In the genomic region with DNA sequence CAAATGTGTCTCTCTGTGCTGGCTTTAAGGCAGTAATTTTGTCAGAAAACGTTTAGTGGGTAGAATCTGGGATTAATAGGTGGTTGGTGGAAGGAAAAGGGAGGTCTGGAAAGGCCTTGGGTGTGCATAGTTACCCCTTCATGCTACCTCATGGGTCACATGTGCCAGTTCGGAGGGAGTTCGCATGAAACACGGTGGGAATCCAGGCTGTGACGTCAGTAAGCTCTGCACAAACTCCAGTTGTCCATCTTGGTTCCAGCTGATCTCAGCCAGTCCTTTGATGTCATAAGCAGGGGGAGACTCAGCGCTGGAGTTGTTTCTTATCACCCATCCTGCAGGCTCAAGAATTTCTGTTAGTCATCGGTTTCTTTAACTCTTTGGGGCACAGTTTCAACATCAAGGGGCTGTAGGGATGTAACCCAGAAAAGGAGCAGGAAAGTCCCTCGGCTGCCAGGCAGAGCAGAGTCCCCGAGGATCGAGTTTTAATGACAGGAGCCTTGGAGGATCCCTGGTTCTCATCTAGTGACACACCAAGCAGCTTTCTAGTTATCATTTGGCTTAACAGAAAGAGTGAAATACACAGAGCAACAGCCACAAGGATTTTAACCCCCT, we compare ENCODE assay signal across 11 cellular contexts. TPM values are rescaled to one million over a fixed set of nuclear protein-coding genes. Genes with fewer than 3 reads are reported as not detected.
A peak's percentile ranks its signal among the peaks of the same experiment; 100 is the strongest.
DNase-seq lines count a peak whose midpoint lies in the region; ATAC-seq and TF ChIP-seq lines count a peak whose summit lies in the region.
"Had no signal": no experiment of that assay in that cellular context is flagged by ENCODE, and none has a peak within 500 bp of the region (broad histone marks: within the 10 kb centered on the region; RNA-seq: fewer than 3 reads in every experiment).

No MANE protein-coding gene starts in this region.

- H3K27ac ChIP-seq in PC-9 (no peak overlapping the region), fibroblast of lung (ENCODE audit: insufficient read depth, low read length) (no peak overlapping the region), trophoblast cell (ENCODE audit: low read depth, low read length) (peak overlapping the region; percentile 66)

- CTCF ChIA-PET in PC-9 (lab: Charles Lee) = no interaction called here

- intact Hi-C loops in PC-9 (cut with micrococcal nuclease; ENCODE audit: unreplicated experiment) = no loop called here

- peak overlapping the region; percentile 54 for H2BK120ac ChIP-seq in trophoblast cell (ENCODE audit: insufficient read depth, low read length, poor library complexity)

- no peak overlapping the region for H3K4ac ChIP-seq in trophoblast cell (ENCODE audit: low read depth, low read length)

- TF ChIP-seq CTCF in PC-9 (conservative IDR thresholded peaks at IDR 0.05) (no peak), fibroblast of lung (conservative IDR thresholded peaks at IDR 0.05 in 1 of 2, IDR thresholded peaks at IDR 0.05 in 1 of 2; ENCODE audit: low read depth in 1 of 2, low read length in 2 of 2) (no peak)

- no peak overlapping the region for H3K14ac ChIP-seq in trophoblast cell (ENCODE audit: low read length)

- H4K91ac ChIP-seq in trophoblast cell (ENCODE audit: low read depth, low read length) = peak overlapping the region; percentile 56

- H2AFZ ChIP-seq in PC-9 = no peak overlapping the region
- H2AFZ ChIP-seq in fibroblast of lung (ENCODE audit: low read length) = no peak overlapping the region
- no peak overlapping the region for H2AFZ ChIP-seq in trophoblast cell (ENCODE audit: insufficient read depth, low read length, poor library complexity)

- DNase-seq in COLO829 (ENCODE audit: low spot score) (peak; percentile 30), PC-9 (peak in 1 of 2 experiments; percentile 62), fibroblast of lung (ENCODE audit: low read depth in 2 of 2) (peak; percentile 95 to 99), trophoblast cell (peak in 1 of 2 donors; percentile 9), T-helper 9 cell (no peak), GDM1 (lab: John Stamatoyannopoulos, UW) (no peak)
- DNase-seq in activated CD4-positive, alpha-beta T cell treated with anti-CD3 and anti-CD28 coated beads for 4 hours = no peak
- DNase-seq: DND-41 had no signal

- H3K4me1 ChIP-seq in PC-9 (replicated peaks; ENCODE audit: insufficient read depth) (peaks cover 7% of the 10 kb centered on the region; the same call in 1 of the 2 replicates), fibroblast of lung (ENCODE audit: control insufficient read depth, extremely low read depth, insufficient read depth, low read length) (no peaks in the 10 kb centered on the region), trophoblast cell (ENCODE audit: control insufficient read depth in 1 of 2, insufficient read depth in 2 of 2, low read length in 2 of 2) (peaks cover 14 to 19% of the 10 kb centered on the region in 2 experiments)

- H2BK12ac ChIP-seq in trophoblast cell (ENCODE audit: low read length) = no peak overlapping the region

- H3K9ac ChIP-seq in fibroblast of lung (ENCODE audit: insufficient read depth, low read length) (no peak overlapping the region), trophoblast cell (ENCODE audit: low read length) (no peak overlapping the region)

- no peak overlapping the region for H4K12ac ChIP-seq in trophoblast cell (ENCODE audit: low read depth, low read length)

- no peak for ATAC-seq in GM21381 (IDR thresholded peaks at IDR 0.05; ENCODE audit: unreplicated experiment)

- H4K20me1 ChIP-seq in PC-9 (ENCODE audit: insufficient read depth) = no peaks in the 10 kb centered on the region
- H4K20me1 ChIP-seq in fibroblast of lung (ENCODE audit: control insufficient read depth, extremely low read depth, insufficient read depth, low read length) = no peaks in the 10 kb centered on the region

- H3F3A ChIP-seq in PC-9 (ENCODE audit: insufficient read depth, low read depth) = 0 out of 2 replicates have a peak, but pooled peaks cover 3% of the 10 kb centered on the region

- H2AK5ac ChIP-seq in trophoblast cell (ENCODE audit: low read length) = no peak overlapping the region

- POLR2A ChIA-PET in PC-9 (lab: Charles Lee; ENCODE audit: unreplicated experiment) = no interaction called here

- H3K79me1 ChIP-seq in trophoblast cell (ENCODE audit: low read length) = peaks cover 13% of the 10 kb centered on the region

- H3K4me3 ChIP-seq in PC-9 = no peak overlapping the region
- H3K4me3 ChIP-seq in fibroblast of lung (replicated peaks in 1 of 4; ENCODE audit: control extremely low read depth in 1 of 4, insufficient read depth in 1 of 4, low read depth in 3 of 4, low read length in 4 of 4) = no peak overlapping the region
- no peak overlapping the region for H3K4me3 ChIP-seq in trophoblast cell (ENCODE audit: low read depth, low read length)

- no peak overlapping the region for H4K8ac ChIP-seq in trophoblast cell (ENCODE audit: low read depth, low read length)

- H3K79me2 ChIP-seq in PC-9 (ENCODE audit: low read depth) (no peaks in the 10 kb centered on the region), fibroblast of lung (ENCODE audit: control insufficient read depth, insufficient read depth, low read length) (no peaks in the 10 kb centered on the region), trophoblast cell (ENCODE audit: control insufficient read depth, insufficient read depth, low read length, poor library complexity) (peaks cover 2% of the 10 kb centered on the region)

- H3K18ac ChIP-seq in trophoblast cell (ENCODE audit: low read length) = no peak overlapping the region

- no TSS peak for BruUV-seq in PC-9 (replicated peaks; lab: Mats Ljungman, UMichigan)

- H3K9me3 ChIP-seq in PC-9 (ENCODE audit: insufficient read depth, low read depth) (no peaks in the 10 kb centered on the region; the same call in 1 of the 2 replicates), fibroblast of lung (ENCODE audit: control insufficient read depth, insufficient read depth, low read depth, low read length) (no peaks in the 10 kb centered on the region), trophoblast cell (ENCODE audit: insufficient read depth, low read depth, low read length) (peaks cover 1% of the 10 kb centered on the region)

- H3K4me2 ChIP-seq in PC-9 = 0 out of 2 replicates have a peak overlapping the region, but pooled peaks have one; percentile 1
- H3K4me2 ChIP-seq in fibroblast of lung (ENCODE audit: extremely low read depth, insufficient read depth, low read length) = no peak overlapping the region
- H3K4me2 ChIP-seq in trophoblast cell (ENCODE audit: low read length) = no peak overlapping the region

- H2BK5ac ChIP-seq in trophoblast cell (ENCODE audit: low read depth, low read length, poor library complexity) = peak overlapping the region; percentile 10

- WGBS in trophoblast cell (ENCODE audit: extremely low coverage, insufficient coverage, insufficient read length) = no CpG with 5 or more reads among the region's 10 CpGs

- no peaks in the 10 kb centered on the region for H3K36me3 ChIP-seq in PC-9 (ENCODE audit: low read depth)
- no peaks in the 10 kb centered on the region for H3K36me3 ChIP-seq in fibroblast of lung (ENCODE audit: control insufficient read depth, insufficient read depth, low read length)
- H3K36me3 ChIP-seq in trophoblast cell (ENCODE audit: control insufficient read depth in 1 of 2, insufficient read depth in 2 of 2, low read length in 2 of 2) = no peaks in the 10 kb centered on the region

- no peaks in the 10 kb centered on the region for H3K9me2 ChIP-seq in PC-9 (ENCODE audit: insufficient read depth)

- no peak overlapping the region for H3K23ac ChIP-seq in trophoblast cell (ENCODE audit: low read length)

- H3K27me3 ChIP-seq in PC-9 (ENCODE audit: insufficient read depth, low read depth) (peaks cover 85% of the 10 kb centered on the region), fibroblast of lung (ENCODE audit: control insufficient read depth, insufficient read depth, low read length) (peaks cover 19% of the 10 kb centered on the region), trophoblast cell (ENCODE audit: insufficient read depth, low read length) (no peaks in the 10 kb centered on the region)

RNA-seq across cellular contexts. Expression of a gene that starts 28.9 kb away (rescaled TPM):
- not detected in 2 replicates for total RNA-seq in PC-9 (2021)
- total RNA-seq in fibroblast of lung = 0.83 and 1.0 TPM in 2 replicates
- polyA plus RNA-seq in fibroblast of lung = 0.03 and 0.40 TPM in 2 replicates
- polyA plus RNA-seq in fibroblast of lung (2012) = 0.24 TPM in 1 of 2 replicates, not detected in the other
- polyA minus RNA-seq in fibroblast of lung (ENCODE audit: low replicate concordance) = not detected in 2 replicates
- 0.14 and 0.25 TPM in 2 replicates for polyA plus RNA-seq in trophoblast cell (2013)
- total RNA-seq: activated CD8-positive, alpha-beta memory T cell treated with anti-CD3 and anti-CD28 coated beads for 36 hours; left lobe of liver had no signal

RNA-seq across cellular contexts. Expression of a gene that starts 33.4 kb away (rescaled TPM):
- not detected in 2 replicates for total RNA-seq in PC-9 (2021)
- under 0.01 TPM in 2 replicates for total RNA-seq in fibroblast of lung
- polyA plus RNA-seq in fibroblast of lung = not detected in 2 replicates
- polyA plus RNA-seq in fibroblast of lung (2012) = 0.10 TPM in 1 of 2 replicates, not detected in the other
- polyA minus RNA-seq in fibroblast of lung (ENCODE audit: low replicate concordance) = not detected in 2 replicates
- polyA plus RNA-seq in trophoblast cell (2013) = 0.22 and 0.28 TPM in 2 replicates
- total RNA-seq: left lobe of liver had no signal

RNA-seq across cellular contexts. Expression of a gene that starts 51.9 kb away (rescaled TPM):
- total RNA-seq in PC-9 (2021) = 46.3 and 51.7 TPM in 2 replicates
- total RNA-seq in fibroblast of lung = under 0.01 and 0.17 TPM in 2 replicates
- 0.44 and 0.45 TPM in 2 replicates for polyA plus RNA-seq in fibroblast of lung
- polyA plus RNA-seq in fibroblast of lung (2012) = 0.75 and 0.96 TPM in 2 replicates
- 0.16 TPM in 1 of 2 replicates, not detected in the other for polyA minus RNA-seq in fibroblast of lung (ENCODE audit: low replicate concordance)
- 4.0 TPM in 2 replicates for polyA plus RNA-seq in trophoblast cell (2013)

Comparison
In these comparisons a context has a peak if more than half of its experiments do, and no peak if none do; other contexts are left out.
1. DNase-seq: peak in COLO829 (single experiment) and fibroblast of lung (2 of 2); none in T-helper 9 cell (single experiment), activated CD4-positive, alpha-beta T cell treated with anti-CD3 and anti-CD28 coated beads for 4 hours (0 of 2) and GDM1 (single experiment).
2. RNA of a gene that starts 51.9 kb away (total RNA-seq): 46.3 to 51.7 TPM in PC-9; under 0.01 to 0.17 TPM in fibroblast of lung; every median in the first group is over 10 times any median in the second.